Comparison of ENCODE assay signal across 8 cellular contexts in the genomic region with DNA sequence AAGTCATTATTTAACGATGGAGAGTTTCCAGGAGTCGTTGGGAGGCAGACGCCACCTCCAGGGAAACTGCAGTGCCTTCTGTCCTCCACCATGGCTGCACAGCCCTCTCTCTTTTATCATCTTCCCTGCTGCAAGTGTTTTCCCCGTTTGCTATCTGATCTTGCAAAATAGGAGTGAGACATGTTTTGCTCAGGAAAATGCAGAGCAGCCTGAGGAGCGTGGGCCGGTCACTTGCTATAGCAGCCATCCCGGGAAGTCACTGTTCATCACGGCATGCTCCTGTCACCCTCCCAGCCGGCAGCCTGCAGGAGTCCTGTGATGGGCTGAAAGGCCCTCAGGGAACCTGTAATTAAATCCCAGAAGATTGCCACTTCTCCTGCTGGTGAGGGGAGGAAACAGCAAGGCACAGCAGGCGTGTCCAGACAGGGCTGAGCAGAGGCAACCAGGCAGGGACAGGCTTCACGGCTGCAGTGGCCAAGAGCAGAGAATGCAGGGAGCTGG.
DNase-seq lines count a peak whose midpoint lies in the region; ATAC-seq lines count a peak whose summit lies in the region.

No MANE protein-coding gene starts in this region.

- H3K27me3 ChIP-seq in iPS-20b (ENCODE audit: insufficient read depth, low read length), result no peaks in the 10 kb centered on the region

- no peak overlapping the region for H3K27ac ChIP-seq in iPS-20b (ENCODE audit: low read length)

- DNase-seq in COLO829 (ENCODE audit: low spot score) (peak; percentile 21), NCI-H1417 (lab: John Stamatoyannopoulos, UW) (peak; percentile 36 to 93 (median 82)), SW480 (ENCODE audit: low spot score) (peak; percentile 43), NOMO-1 treated with DMSO at 0.1 percent for 48 hours (lab: John Stamatoyannopoulos, UW; ENCODE audit: unreplicated experiment) (no peak), mesenteric fat pad (ENCODE audit: low spot score) (no peak), OCI-M1 (lab: John Stamatoyannopoulos, UW) (no peak)

- peaks cover 3% of the 10 kb centered on the region; the same call in 1 of the 2 replicates for H3K4me1 ChIP-seq in iPS-20b (ENCODE audit: insufficient read depth, low read length)

- ATAC-seq in GM19324 (IDR thresholded peaks at IDR 0.05; ENCODE audit: low FRiP score, unreplicated experiment), result no peak

- H3K4me3 ChIP-seq in iPS-20b (ENCODE audit: low read length), result peak overlapping the region; percentile 27; the same call in 1 of the 2 replicates

- H3K36me3 ChIP-seq in iPS-20b (ENCODE audit: insufficient read depth, low read depth, low read length), result no peaks in the 10 kb centered on the region

- no peaks in the 10 kb centered on the region for H3K9me3 ChIP-seq in iPS-20b (ENCODE audit: insufficient read depth, low read depth, low read length)

- no peak overlapping the region for H3K9ac ChIP-seq in iPS-20b (ENCODE audit: low read depth, low read length)

Comparison
In these comparisons a context has a peak if more than half of its experiments do, and no peak if none do; other contexts are left out.
1. DNase-seq: peak in COLO829 (single experiment), NCI-H1417 (3 of 3) and SW480 (single experiment); none in NOMO-1 treated with DMSO at 0.1 percent for 48 hours (single experiment), mesenteric fat pad (single experiment) and OCI-M1 (single experiment).